19 cellular contexts compared by ENCODE assay signal in the genomic region with DNA sequence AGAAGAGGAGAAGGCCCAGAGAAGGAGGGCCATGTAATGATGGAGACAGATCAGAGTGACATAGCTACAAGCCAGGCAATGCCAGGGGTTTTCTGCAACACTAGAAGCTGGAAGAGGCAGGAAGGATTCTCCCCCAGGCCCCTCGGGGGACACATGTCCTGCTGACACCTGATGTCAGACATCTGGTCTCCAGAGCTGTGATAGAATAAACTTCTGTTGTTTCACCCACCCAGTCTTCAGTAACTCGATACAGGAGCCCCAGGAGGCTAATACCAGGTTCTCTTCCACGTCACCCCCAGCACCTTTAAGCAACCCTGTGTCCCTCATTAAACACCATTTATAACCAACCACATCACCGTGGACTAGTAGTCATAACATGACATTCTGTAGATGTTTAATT.
"Had no signal": no experiment of that assay in that cellular context is flagged by ENCODE, and none has a peak within 500 bp of the region (broad histone marks: within the 10 kb centered on the region; RNA-seq: fewer than 3 reads in every experiment).

No MANE protein-coding gene starts in this region.

- H3K27ac ChIP-seq: epithelial cell of prostate, esophagus muscularis mucosa, gastroesophageal sphincter, hepatocyte, neutrophil, pancreas, suprapubic skin, thyroid gland, upper lobe of left lung, uterus had no signal

- H3K4me3 ChIP-seq: esophagus muscularis mucosa, gastroesophageal sphincter, hepatocyte, pancreas, suprapubic skin, thyroid gland, upper lobe of left lung, uterus had no signal

- DNase-seq: effector memory CD8-positive, alpha-beta T cell; head of caudate nucleus; kidney; left cardiac atrium; naive thymus-derived CD4-positive, alpha-beta T cell; pancreas; right cardiac atrium; stimulated activated CD4-positive, alpha-beta T cell treated with anti-CD3 and anti-CD28 coated beads, Interleukin-4, amount 100 ng/mL, for 1 hour; stimulated activated CD8-positive, alpha-beta memory T cell treated with anti-CD3 and anti-CD28 coated beads, Interleukin-4, amount 100 ng/mL, for 48 hours; stimulated activated naive CD8-positive, alpha-beta T cell treated with anti-CD3 and anti-CD28 coated beads, Interleukin-15, Interleukin-2, amounts not matched to agents 100 U/mL and 50 U/mL, for 24 hours; thyroid gland; upper lobe of left lung; uterus had no signal

- H2AFZ ChIP-seq: hepatocyte had no signal

- H3K79me2 ChIP-seq: hepatocyte had no signal

- H3K9me3 ChIP-seq: esophagus muscularis mucosa, gastroesophageal sphincter, neutrophil, pancreas, suprapubic skin, thyroid gland, upper lobe of left lung, uterus had no signal

- H3K36me3 ChIP-seq: esophagus muscularis mucosa, gastroesophageal sphincter, neutrophil, pancreas, suprapubic skin, thyroid gland, upper lobe of left lung, uterus had no signal

- H3K4me2 ChIP-seq: hepatocyte had no signal

- H3K4me1 ChIP-seq: esophagus muscularis mucosa, gastroesophageal sphincter, pancreas, suprapubic skin, thyroid gland, upper lobe of left lung, uterus had no signal

- H3K27me3 ChIP-seq: hepatocyte, pancreas, thyroid gland, upper lobe of left lung, uterus had no signal
